ENCODE assay signal across 1 cellular context in the genomic region with DNA sequence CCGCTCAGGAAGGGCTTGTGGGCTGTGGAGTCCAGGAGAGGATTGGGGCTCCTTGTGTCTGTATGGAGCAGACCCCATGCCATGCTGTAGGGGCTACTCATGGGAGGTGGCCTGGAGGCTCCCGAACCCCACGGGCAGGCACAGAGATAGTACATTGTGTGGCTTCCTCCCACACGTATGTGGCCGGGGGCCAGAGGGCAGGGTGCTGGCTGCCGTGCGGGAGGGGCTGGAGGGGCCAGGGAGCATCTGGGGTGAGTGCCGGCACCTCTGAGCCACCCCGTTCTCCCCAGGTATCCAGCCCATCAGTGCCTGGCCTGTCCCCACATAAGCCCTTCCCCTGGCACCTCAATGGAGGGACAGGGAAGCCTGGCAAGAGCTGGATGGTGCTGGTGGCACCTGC.
TF ChIP-seq lines count a peak whose summit lies in the region.

No MANE protein-coding gene starts in this region.

TF ChIP-seq in HepG2, 621 proteins besides CTCF, POLR2A, EP300 and RAD21:
- TF ChIP-seq, protein P1, sequence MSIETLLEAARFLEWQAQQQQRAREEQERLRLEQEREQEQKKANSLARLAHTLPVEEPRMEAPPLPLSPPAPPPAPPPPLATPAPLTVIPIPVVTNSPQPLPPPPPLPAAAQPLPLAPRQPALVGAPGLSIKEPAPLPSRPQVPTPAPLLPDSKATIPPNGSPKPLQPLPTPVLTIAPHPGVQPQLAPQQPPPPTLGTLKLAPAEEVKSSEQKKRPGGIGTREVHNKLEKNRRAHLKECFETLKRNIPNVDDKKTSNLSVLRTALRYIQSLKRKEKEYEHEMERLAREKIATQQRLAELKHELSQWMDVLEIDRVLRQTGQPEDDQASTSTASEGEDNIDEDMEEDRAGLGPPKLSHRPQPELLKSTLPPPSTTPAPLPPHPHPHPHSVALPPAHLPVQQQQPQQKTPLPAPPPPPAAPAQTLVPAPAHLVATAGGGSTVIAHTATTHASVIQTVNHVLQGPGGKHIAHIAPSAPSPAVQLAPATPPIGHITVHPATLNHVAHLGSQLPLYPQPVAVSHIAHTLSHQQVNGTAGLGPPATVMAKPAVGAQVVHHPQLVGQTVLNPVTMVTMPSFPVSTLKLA (IDR thresholded peaks at IDR 0.05) = no peak
- TF ChIP-seq, protein P2, sequence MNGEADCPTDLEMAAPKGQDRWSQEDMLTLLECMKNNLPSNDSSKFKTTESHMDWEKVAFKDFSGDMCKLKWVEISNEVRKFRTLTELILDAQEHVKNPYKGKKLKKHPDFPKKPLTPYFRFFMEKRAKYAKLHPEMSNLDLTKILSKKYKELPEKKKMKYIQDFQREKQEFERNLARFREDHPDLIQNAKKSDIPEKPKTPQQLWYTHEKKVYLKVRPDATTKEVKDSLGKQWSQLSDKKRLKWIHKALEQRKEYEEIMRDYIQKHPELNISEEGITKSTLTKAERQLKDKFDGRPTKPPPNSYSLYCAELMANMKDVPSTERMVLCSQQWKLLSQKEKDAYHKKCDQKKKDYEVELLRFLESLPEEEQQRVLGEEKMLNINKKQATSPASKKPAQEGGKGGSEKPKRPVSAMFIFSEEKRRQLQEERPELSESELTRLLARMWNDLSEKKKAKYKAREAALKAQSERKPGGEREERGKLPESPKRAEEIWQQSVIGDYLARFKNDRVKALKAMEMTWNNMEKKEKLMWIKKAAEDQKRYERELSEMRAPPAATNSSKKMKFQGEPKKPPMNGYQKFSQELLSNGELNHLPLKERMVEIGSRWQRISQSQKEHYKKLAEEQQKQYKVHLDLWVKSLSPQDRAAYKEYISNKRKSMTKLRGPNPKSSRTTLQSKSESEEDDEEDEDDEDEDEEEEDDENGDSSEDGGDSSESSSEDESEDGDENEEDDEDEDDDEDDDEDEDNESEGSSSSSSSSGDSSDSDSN (CRISPR knock-in tag; IDR thresholded peaks at IDR 0.05) = 0 out of 2 replicates have a peak, but pooled peaks have one; percentile 0
- no peak for TF ChIP-seq KLF11 (CRISPR knock-in tag; IDR thresholded peaks at IDR 0.05)
- TF ChIP-seq ZNF790 (CRISPR knock-in tag; IDR thresholded peaks at IDR 0.05; ENCODE audit: borderline replicate concordance) = 0 out of 2 replicates have a peak, but pooled peaks have one; percentile 39
- TF ChIP-seq EED (CRISPR knock-in tag; IDR thresholded peaks at IDR 0.05) = no peak
- TF ChIP-seq ZNF367 (CRISPR knock-in tag; IDR thresholded peaks at IDR 0.05; ENCODE audit: borderline replicate concordance) = no peak
- no peak for TF ChIP-seq ZNF382 (CRISPR knock-in tag; IDR thresholded peaks at IDR 0.05; ENCODE audit: borderline replicate concordance)
